ENCODE assay signal across 7 cellular contexts in the genomic region with DNA sequence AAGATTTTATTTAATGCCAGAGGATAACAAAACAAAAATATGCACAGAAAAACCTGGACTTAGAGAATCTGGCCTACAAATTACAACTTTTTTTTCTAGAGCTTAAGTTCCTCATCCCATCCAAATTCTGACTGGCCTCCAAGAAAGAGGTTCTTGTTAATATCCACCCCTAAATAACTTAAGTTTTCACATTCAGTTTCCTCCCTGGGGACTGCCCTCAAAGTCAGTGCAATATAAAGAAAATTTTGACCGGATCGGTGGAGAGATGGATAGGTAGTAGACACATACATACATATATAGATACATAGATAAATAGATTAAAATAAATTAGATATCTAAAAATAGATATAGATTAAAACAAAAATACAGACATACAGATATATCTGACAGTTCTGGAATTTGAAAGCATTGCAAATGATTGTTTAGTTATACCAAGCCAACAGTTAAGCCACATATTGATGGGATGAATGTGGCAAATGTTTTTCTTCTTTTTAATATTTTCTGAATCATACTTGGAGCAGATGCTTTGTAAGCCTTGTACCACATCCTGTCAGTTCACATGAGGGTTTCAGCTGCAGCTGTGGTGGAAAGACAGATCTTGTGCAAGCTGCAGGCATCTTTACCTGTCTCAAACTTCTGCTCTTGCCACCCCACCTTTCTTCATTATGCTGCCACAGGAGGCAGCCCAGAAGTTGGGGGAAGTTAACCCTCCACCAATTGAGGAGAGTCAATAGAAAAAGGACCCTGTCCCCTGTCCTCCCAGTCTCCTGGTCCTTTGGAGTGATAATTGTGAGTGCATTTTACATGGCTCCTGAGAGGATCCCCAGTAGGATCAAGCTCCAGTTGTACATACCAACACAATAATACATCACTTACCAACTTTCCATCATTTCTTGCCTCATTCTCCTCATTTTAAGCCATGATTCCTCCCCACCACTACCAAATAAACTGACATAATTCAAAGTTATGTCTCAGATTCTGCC. TPM values are rescaled to one million over a fixed set of nuclear protein-coding genes. Genes with fewer than 3 reads are reported as not detected.
DNase-seq lines count a peak whose midpoint lies in the region; ATAC-seq and TF ChIP-seq lines count a peak whose summit lies in the region.

No MANE protein-coding gene starts in this region.

- ATAC-seq in GM19372 (IDR thresholded peaks at IDR 0.05; ENCODE audit: low read depth, unreplicated experiment) (peak; percentile 91), HG03175 (IDR thresholded peaks at IDR 0.05; ENCODE audit: unreplicated experiment) (peak; percentile 98)

- peak; percentile 40 for DNase-seq in activated CD4-positive, alpha-beta T cell treated with anti-CD3 and anti-CD28 coated beads for 1 hour
- DNase-seq in fibroblast of pulmonary artery (ENCODE audit: low read depth) (peak; percentile 29), NCI-H1092 treated with DMSO at 0.1 percent for 48 hours (lab: John Stamatoyannopoulos, UW) (no peak), NCI-H526 treated with DMSO at 0.1 percent for 48 hours (lab: John Stamatoyannopoulos, UW) (no peak), mucosa of gallbladder (ENCODE audit: low spot score) (no peak)

- H3K4me3 ChIP-seq in fibroblast of pulmonary artery (replicated peaks; ENCODE audit: low read depth, low read length), result no peak overlapping the region

- no peak for TF ChIP-seq CTCF in fibroblast of pulmonary artery (IDR thresholded peaks at IDR 0.05; ENCODE audit: low read length, missing control alignments)

RNA-seq across cellular contexts. Expression of a gene that starts 58.5 kb away (rescaled TPM):
- total RNA-seq in mucosa of gallbladder, result 4.1 TPM

Comparison
In these comparisons a context has a peak if more than half of its experiments do, and no peak if none do; other contexts are left out.
1. DNase-seq: peak in activated CD4-positive, alpha-beta T cell treated with anti-CD3 and anti-CD28 coated beads for 1 hour (single experiment) and fibroblast of pulmonary artery (single experiment); none in NCI-H1092 treated with DMSO at 0.1 percent for 48 hours (single experiment), NCI-H526 treated with DMSO at 0.1 percent for 48 hours (single experiment) and mucosa of gallbladder (single experiment).